8 cellular contexts compared by ENCODE assay signal in genomic region chr5:53481887-53482716, GRCh38. TPM values are rescaled to one million over a fixed set of nuclear protein-coding genes. Genes with fewer than 3 reads are reported as not detected.
DNase-seq lines count a peak whose midpoint lies in the region; ATAC-seq and TF ChIP-seq lines count a peak whose summit lies in the region.

No MANE protein-coding gene starts in this region.

- POLR2A ChIA-PET in MCF 10A (lab: Yijun Ruan, JAX) = interaction anchor here (0.6 to 1.9 kb wide), 7 partner anchors 9 to 740 kb away, joined by 3 to 5 read pairs (median 3); no protein-coding TSS in a partner anchor

- CTCF ChIA-PET in MCF 10A (lab: Yijun Ruan, JAX) = interaction anchor here (0.6 to 2.9 kb wide), 6 partner anchors 13 to 735 kb away, joined by 3 to 9 read pairs (median 4); no protein-coding TSS in a partner anchor

- no TSS peak for BruUV-seq in MCF 10A (replicated peaks; lab: Mats Ljungman, UMichigan)

- peaks cover 12% of the 10 kb centered on the region for H3K36me3 Mint-ChIP-seq in T-helper 17 cell (ENCODE audit: low read depth)
- no peaks in the 10 kb centered on the region for H3K36me3 Mint-ChIP-seq in MCF 10A (ENCODE audit: insufficient read depth, unreplicated experiment)

- TF ChIP-seq CTCF in MCF 10A (IDR thresholded peaks at IDR 0.05; ENCODE audit: unreplicated experiment) = peak; percentile 10

- H3K27me3 Mint-ChIP-seq in T-helper 17 cell (peaks cover 63% of the 10 kb centered on the region), MCF 10A (ENCODE audit: insufficient read depth, unreplicated experiment) (no peaks in the 10 kb centered on the region)

- H3K4me3 Mint-ChIP-seq in T-helper 17 cell (peak overlapping the region; percentile 98), MCF 10A (ENCODE audit: unreplicated experiment) (peak overlapping the region; percentile 79)

- ATAC-seq in GM21447 (IDR thresholded peaks at IDR 0.05; ENCODE audit: unreplicated experiment) (peak; percentile 64), T-helper 17 cell (peak; percentile 72), HG03108 (IDR thresholded peaks at IDR 0.05; ENCODE audit: unreplicated experiment) (no peak)

- peaks cover 29% of the 10 kb centered on the region for H3K4me1 Mint-ChIP-seq in T-helper 17 cell
- H3K4me1 Mint-ChIP-seq in MCF 10A (ENCODE audit: insufficient read depth, unreplicated experiment) = peaks cover 23% of the 10 kb centered on the region

- H3K9me3 ChIP-seq in T-helper 17 cell (ENCODE audit: control insufficient read depth, low read length, poor library complexity, severe bottlenecking) = no peaks in the 10 kb centered on the region

- peak; percentile 72 for DNase-seq in ELF-1 (ENCODE audit: low read depth, low spot score)
- peak in 62 of 76 experiments; percentile 3 to 67 (median 40) for DNase-seq in HUDEP-2 (lab: John Stamatoyannopoulos, UW; ENCODE audit: unreplicated experiment in 76 of 76)
- peak; percentile 16 to 29 (median 29) for DNase-seq in T-helper 17 cell
- peak; percentile 82 for DNase-seq in MCF 10A (ENCODE audit: unreplicated experiment)
- peak; percentile 87 for DNase-seq in iris pigment epithelial cell (ENCODE audit: low read depth)
- peak in 2 of 3 donors; percentile 40 to 57 for DNase-seq in stimulated activated CD4-positive, alpha-beta T cell treated with anti-CD3 and anti-CD28 coated beads, Interleukin-12 subunit alpha, Interleukin-12 subunit beta, amount 100 ng/mL, for 48 hours (ENCODE audit: low read depth in 2 of 3, low spot score in 1 of 3)

- intact Hi-C loops in MCF 10A (cut with micrococcal nuclease) = no loop called here

- H3K9me3 Mint-ChIP-seq in MCF 10A (ENCODE audit: unreplicated experiment) = no peaks in the 10 kb centered on the region

- H3K27ac Mint-ChIP-seq in T-helper 17 cell (peak overlapping the region; percentile 90), MCF 10A (ENCODE audit: low read depth, unreplicated experiment) (peak overlapping the region; percentile 57)

RNA-seq across cellular contexts. Expression of gene FST, which starts 1.7 kb away (rescaled TPM):
- total RNA-seq in T-helper 17 cell (under 1 TPM in 1 of 2 donors, not detected in 1; 0.73 TPM), MCF 10A (2022) (6.2 and 7.3 TPM in 2 replicates)

Comparison
In these comparisons a context has a peak if more than half of its experiments do, and no peak if none do; other contexts are left out.
1. DNase-seq: peak in every context shown above with its lines; median percentile 87 in iris pigment epithelial cell; 82 in MCF 10A; 72 in ELF-1; 48 in stimulated activated CD4-positive, alpha-beta T cell treated with anti-CD3 and anti-CD28 coated beads, Interleukin-12 subunit alpha, Interleukin-12 subunit beta, amount 100 ng/mL, for 48 hours; 40 in HUDEP-2; 29 in T-helper 17 cell.